Comparison of ENCODE assay signal across 8 cellular contexts in genomic region chr10:100912609-100913469, GRCh38. TPM values are rescaled to one million over a fixed set of nuclear protein-coding genes. Genes with fewer than 3 reads are reported as not detected.
DNase-seq lines count a peak whose midpoint lies in the region; ATAC-seq and TF ChIP-seq lines count a peak whose summit lies in the region.

Gene SLF2, plus strand, starts transcription at chr10:100912963. Its CDS starts 148 bp downstream, at chr10:100913111.

- DNase-seq in DMS114 treated with DMSO at 0.1 percent for 48 hours (lab: John Stamatoyannopoulos, UW; ENCODE audit: unreplicated experiment) (peak; percentile 96), PC-3 (peak; percentile 96), activated T-cell treated with anti-CD3 and anti-CD28 coated beads for 48 hours (ENCODE audit: low read depth) (peak; percentile 89), epithelial cell of prostate (ENCODE audit: low read depth, low spot score) (peak; percentile 85), mucosa of descending colon (peak; percentile 96 to 98 (median 97))
- peak; percentile 86 for DNase-seq in stimulated activated CD8-positive, alpha-beta memory T cell treated with anti-CD3 and anti-CD28 coated beads, Interleukin-4, amount 100 ng/mL, for 24 hours (ENCODE audit: low read depth)

- peak within 1 kb of the TSS; percentile 96 for H3K4me2 ChIP-seq in PC-3 (ENCODE audit: low read length)

- intact Hi-C loops in PC-3 (cut with micrococcal nuclease) (no loop called here), mucosa of descending colon (cut with DNase I, micrococcal nuclease) (no loop called here)

- POLR2A ChIA-PET in PC-3 (lab: Charles Lee; ENCODE audit: unreplicated experiment): no interaction called here

- peak within 1 kb of the TSS; percentile 95 for H3K9ac ChIP-seq in PC-3 (ENCODE audit: low read length)

- TF ChIP-seq RAD21 in Ishikawa (IDR thresholded peaks at IDR 0.05; ENCODE audit: low read depth): no peak

- H3F3A ChIP-seq in PC-3 (ENCODE audit: low read length, unreplicated experiment): no peaks in the 10 kb centered on the region

- no peaks in the 10 kb centered on the region for H3K9me2 ChIP-seq in PC-3 (replicated peaks; ENCODE audit: low read length)

- peaks cover 17% of the 10 kb centered on the region for H4K20me1 ChIP-seq in PC-3 (ENCODE audit: low read length)

- H2AFZ ChIP-seq in PC-3 (ENCODE audit: low read length): peak within 1 kb of the TSS; percentile 98

- ATAC-seq in GM21576 (IDR thresholded peaks at IDR 0.05; ENCODE audit: unreplicated experiment) (peak; percentile 92), PC-3 (peak; percentile 95), mucosa of descending colon (peak; percentile 98)

- peaks cover 12% of the 10 kb centered on the region; the same call in 1 of the 2 replicates for H3K36me3 ChIP-seq in PC-3 (ENCODE audit: low read depth, low read length)
- H3K36me3 ChIP-seq in mucosa of descending colon (ENCODE audit: low read depth): no peaks in the 10 kb centered on the region

- TF ChIP-seq EP300 in Ishikawa (IDR thresholded peaks at IDR 0.05; ENCODE audit: borderline replicate concordance): no peak

- TF ChIP-seq CTCF in PC-3 (conservative IDR thresholded peaks at IDR 0.05; ENCODE audit: low read depth, low read length): no peak
- no peak for TF ChIP-seq CTCF in mucosa of descending colon (IDR thresholded peaks at IDR 0.05)

- CTCF ChIA-PET in PC-3 (lab: Charles Lee): no interaction called here

- no peaks in the 10 kb centered on the region for H3K27me3 ChIP-seq in PC-3 (ENCODE audit: low read length)

- H3K4me1 ChIP-seq in PC-3 (ENCODE audit: insufficient read depth, low read length): peaks cover 16% of the 10 kb centered on the region
- H3K4me1 ChIP-seq in mucosa of descending colon (ENCODE audit: low read depth): peaks cover 18% of the 10 kb centered on the region

- H3K27ac ChIP-seq in PC-3 (ENCODE audit: low read length) (peak within 1 kb of the TSS; percentile 70), epithelial cell of prostate (peak within 1 kb of the TSS; percentile 52)

- H3K79me2 ChIP-seq in PC-3 (ENCODE audit: low read length): peaks cover 32% of the 10 kb centered on the region

- TSS peak; percentile 56 for BruUV-seq in PC-3 (replicated peaks; lab: Mats Ljungman, UMichigan)

- H3K9me3 ChIP-seq in PC-3 (ENCODE audit: low read length) (no peaks in the 10 kb centered on the region), mucosa of descending colon (no peaks in the 10 kb centered on the region)

- peak within 1 kb of the TSS; percentile 88 for H3K4me3 ChIP-seq in PC-3 (ENCODE audit: low read length)
- H3K4me3 ChIP-seq in mucosa of descending colon: peak within 1 kb of the TSS; percentile 97

TF ChIP-seq in Ishikawa, 13 proteins besides CTCF, POLR2A, EP300 and RAD21:
- TF ChIP-seq ZBTB7A (IDR thresholded peaks at IDR 0.05; ENCODE audit: low read depth) (peak; percentile 99), CEBPB (IDR thresholded peaks at IDR 0.05) (peak; percentile 83), YY1 (IDR thresholded peaks at IDR 0.05; ENCODE audit: low read depth) (peak; percentile 83), REST (IDR thresholded peaks at IDR 0.05; ENCODE audit: low read depth) (no peak), USF1 (IDR thresholded peaks at IDR 0.05) (peak; percentile 88), MAX (IDR thresholded peaks at IDR 0.05) (peak; percentile 98), NFIC (IDR thresholded peaks at IDR 0.05) (no peak), TEAD4 (IDR thresholded peaks at IDR 0.05) (peak; percentile 65), EGR1 (IDR thresholded peaks at IDR 0.05) (peak; percentile 100), TCF12 (IDR thresholded peaks at IDR 0.05; ENCODE audit: low read depth) (peak; percentile 79; the same call in 1 of the 2 replicates), CREB1 (IDR thresholded peaks at IDR 0.05; ENCODE audit: low read depth) (peak; percentile 40; the same call in 1 of the 2 replicates), FOXM1 (IDR thresholded peaks at IDR 0.05; ENCODE audit: borderline replicate concordance, low read depth) (no peak), TAF1 (IDR thresholded peaks at IDR 0.05; ENCODE audit: low read depth) (peak; percentile 74)

RNA-seq across cellular contexts. Expression of gene SLF2, which starts in this region (rescaled TPM):
- total RNA-seq in PC-3 (2014; rRNA removed) (18.5 and 19.5 TPM in 2 replicates), mucosa of descending colon (10 to 100 TPM; 23.0 to 31.1 (median 27.5) TPM)

Comparison
In these comparisons a context has a peak if more than half of its experiments do, and no peak if none do; other contexts are left out.
1. Peak in every context shown above with its lines: DNase-seq, ATAC-seq, H3K4me3 ChIP-seq and H3K27ac ChIP-seq.